In the genomic region with DNA sequence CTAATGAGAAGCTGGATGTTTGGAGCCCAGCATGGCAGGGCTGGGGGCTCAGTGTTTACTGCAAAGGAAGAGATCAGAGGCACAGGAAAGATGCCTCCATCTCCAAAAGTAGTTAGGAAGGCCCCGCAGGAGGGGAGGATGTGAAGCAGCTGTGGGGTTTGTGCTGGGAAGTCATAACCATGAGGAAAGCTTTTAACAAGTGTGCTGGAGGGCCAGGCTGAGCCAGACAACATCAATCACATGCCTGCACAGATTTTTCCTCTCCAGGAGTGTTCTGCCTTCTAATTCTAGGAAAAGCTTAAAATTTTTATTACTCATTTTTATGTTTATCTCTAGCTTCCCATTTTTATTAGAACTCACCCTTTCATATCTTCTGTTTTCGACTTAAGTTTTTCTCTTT, we compare ENCODE assay signal across 25 cellular contexts.
"Had no signal": no experiment of that assay in that cellular context is flagged by ENCODE, and none has a peak within 500 bp of the region (broad histone marks: within the 10 kb centered on the region; RNA-seq: fewer than 3 reads in every experiment).

No MANE protein-coding gene starts in this region.

- H3K36me3 ChIP-seq: ovary, tibial nerve had no signal

- H3K27ac Mint-ChIP-seq: activated B cell treated with CpG ODN at 0.5 μM for 24 hours; activated CD4-positive, alpha-beta T cell treated with anti-CD3 and anti-CD28 coated beads for 36 hours; activated naive CD8-positive, alpha-beta T cell treated with anti-CD3 and anti-CD28 coated beads, Interleukin-2, amount 10 ng/mL, durations not matched to agents 7 days and 5 days; activated T-cell treated with anti-CD3 and anti-CD28 coated beads, Interleukin-2, amount 50 U/mL, for 24 hours; endodermal cell; natural killer cell; stimulated activated naive CD8-positive, alpha-beta T cell treated with anti-CD3 and anti-CD28 coated beads, Interleukin-15, amount 100 ng/mL, for 72 hours had no signal

- H3K27me3 ChIP-seq: heart left ventricle, ovary had no signal

- H3K27ac ChIP-seq: coronary artery, epithelial cell of prostate, heart left ventricle, ovary, skin epidermis, tibial nerve had no signal

- H3K4me1 ChIP-seq: heart left ventricle, tibial nerve had no signal

- H3K27me3 Mint-ChIP-seq: activated B cell treated with CpG ODN at 0.5 μM for 24 hours; activated CD4-positive, alpha-beta T cell treated with anti-CD3 and anti-CD28 coated beads for 36 hours; activated naive CD8-positive, alpha-beta T cell treated with anti-CD3 and anti-CD28 coated beads, Interleukin-2, amount 10 ng/mL, durations not matched to agents 7 days and 5 days; stimulated activated naive CD8-positive, alpha-beta T cell treated with anti-CD3 and anti-CD28 coated beads, Interleukin-15, amount 100 ng/mL, for 72 hours had no signal

- ATAC-seq: activated CD4-positive, alpha-beta T cell treated with anti-CD3 and anti-CD28 coated beads for 36 hours; left colon; natural killer cell; right cardiac atrium; stimulated activated naive CD8-positive, alpha-beta T cell treated with anti-CD3 and anti-CD28 coated beads, Interleukin-15, amount 100 ng/mL, for 72 hours had no signal

- H3K9me3 ChIP-seq: heart left ventricle, ovary, tibial nerve had no signal

- DNase-seq: activated B cell treated with CpG ODN at 0.5 μM for 24 hours; activated CD4-positive, alpha-beta T cell treated with anti-CD3 and anti-CD28 coated beads for 36 hours; activated CD4-positive, alpha-beta T cell treated with anti-CD3 and anti-CD28 coated beads, Interleukin-2, amount 50 U/mL, for 4 hours; activated CD8-positive, alpha-beta memory T cell treated with anti-CD3 and anti-CD28 coated beads for 24 hours; activated CD8-positive, alpha-beta memory T cell treated with anti-CD3 and anti-CD28 coated beads, Interleukin-2, amount 50 U/mL, for 4 hours; activated naive CD4-positive, alpha-beta T cell treated with Interleukin-2 at 50 U/mL for 16 hours; activated naive CD8-positive, alpha-beta T cell treated with anti-CD3 and anti-CD28 coated beads, Interleukin-2, amount 10 ng/mL, durations not matched to agents 7 days and 5 days; activated T-cell treated with anti-CD3 and anti-CD28 coated beads, Interleukin-2, amount 50 U/mL, for 24 hours; amygdala; cerebellar nuclear complex; endodermal cell; heart left ventricle; left colon; mesendoderm; natural killer cell; ovary; right cardiac atrium; stimulated activated CD4-positive, alpha-beta T cell treated with anti-CD3 and anti-CD28 coated beads, Interleukin-1b, Interleukin-23, amount 100 ng/mL, for 48 hours; stimulated activated naive CD8-positive, alpha-beta T cell treated with anti-CD3 and anti-CD28 coated beads, Interleukin-15, amount 100 ng/mL, for 72 hours; T-helper 1 cell; T1000 had no signal

- H3K36me3 Mint-ChIP-seq: natural killer cell had no signal

- H3K9me3 Mint-ChIP-seq: activated B cell treated with CpG ODN at 0.5 μM for 24 hours; activated naive CD8-positive, alpha-beta T cell treated with anti-CD3 and anti-CD28 coated beads, Interleukin-2, amount 10 ng/mL, durations not matched to agents 7 days and 5 days; activated T-cell treated with anti-CD3 and anti-CD28 coated beads, Interleukin-2, amount 50 U/mL, for 24 hours; natural killer cell; stimulated activated naive CD8-positive, alpha-beta T cell treated with anti-CD3 and anti-CD28 coated beads, Interleukin-15, amount 100 ng/mL, for 72 hours had no signal

- H3K4me3 Mint-ChIP-seq: activated B cell treated with CpG ODN at 0.5 μM for 24 hours; activated CD4-positive, alpha-beta T cell treated with anti-CD3 and anti-CD28 coated beads for 36 hours; activated naive CD8-positive, alpha-beta T cell treated with anti-CD3 and anti-CD28 coated beads, Interleukin-2, amount 10 ng/mL, durations not matched to agents 7 days and 5 days; activated T-cell treated with anti-CD3 and anti-CD28 coated beads, Interleukin-2, amount 50 U/mL, for 24 hours; endodermal cell; natural killer cell; stimulated activated naive CD8-positive, alpha-beta T cell treated with anti-CD3 and anti-CD28 coated beads, Interleukin-15, amount 100 ng/mL, for 72 hours had no signal

- H3K4me1 Mint-ChIP-seq: endodermal cell had no signal

- H3K4me3 ChIP-seq: coronary artery, heart left ventricle, ovary, skin epidermis, tibial nerve had no signal
